19 cellular contexts compared by ENCODE assay signal in genomic region chr16:8644151-8644512, GRCh38. TPM values are rescaled to one million over a fixed set of nuclear protein-coding genes. Genes with fewer than 3 reads are reported as not detected.
DNase-seq lines count a peak whose midpoint lies in the region; ATAC-seq and TF ChIP-seq lines count a peak whose summit lies in the region.
"Had no signal": no experiment of that assay in that cellular context is flagged by ENCODE, and none has a peak within 500 bp of the region (broad histone marks: within the 10 kb centered on the region; RNA-seq: fewer than 3 reads in every experiment).

No MANE protein-coding gene starts in this region.

- H3K4me3 ChIP-seq in naive thymus-derived CD4-positive, alpha-beta T cell (ENCODE audit: low read length): no peak overlapping the region
- H3K4me3 ChIP-seq: esophagus muscularis mucosa, prostate gland, thoracic aorta had no signal

- peak overlapping the region; percentile 81 for H3K27ac Mint-ChIP-seq in activated CD8-positive, alpha-beta T cell treated with anti-CD3 and anti-CD28 coated beads, Interleukin-2, amount 10 ng/mL, durations not matched to agents 7 days and 5 days
- H3K27ac Mint-ChIP-seq in naive thymus-derived CD4-positive, alpha-beta T cell: peak overlapping the region in 8 of 9 donors; percentile 29 to 81 (median 67)
- H3K27ac Mint-ChIP-seq in MCF 10A (ENCODE audit: low read depth, unreplicated experiment): no peak overlapping the region

- peaks cover 7 to 72% (median 12%) of the 10 kb centered on the region in 3 experiments for H3K36me3 ChIP-seq in naive thymus-derived CD4-positive, alpha-beta T cell (ENCODE audit: control insufficient read depth in 2 of 3, insufficient read depth in 3 of 3, low read length in 3 of 3)

- intact Hi-C loops in naive thymus-derived CD4-positive, alpha-beta T cell (cut with micrococcal nuclease): loop anchor here (1.0 to 2.0 kb wide), 3 partner anchors 23 to 77 kb away; partner anchors contain the start of gene METTL22 (in 1 of the 2)
- intact Hi-C loops in MCF 10A (cut with micrococcal nuclease): no loop called here

- peaks cover 17% of the 10 kb centered on the region for H3K4me1 Mint-ChIP-seq in activated CD8-positive, alpha-beta T cell treated with anti-CD3 and anti-CD28 coated beads, Interleukin-2, amount 10 ng/mL, durations not matched to agents 7 days and 5 days (ENCODE audit: low read depth)
- H3K4me1 Mint-ChIP-seq in naive thymus-derived CD4-positive, alpha-beta T cell: peaks cover 8 to 25% (median 16%) of the 10 kb centered on the region in 7 donors
- no peaks in the 10 kb centered on the region for H3K4me1 Mint-ChIP-seq in MCF 10A (ENCODE audit: insufficient read depth, unreplicated experiment)

- H3K27me3 ChIP-seq in naive thymus-derived CD4-positive, alpha-beta T cell (ENCODE audit: control insufficient read depth in 2 of 2, insufficient read depth in 2 of 2, low read length in 2 of 2): no peaks in the 10 kb centered on the region
- H3K27me3 ChIP-seq: esophagus muscularis mucosa had no signal

- peaks cover 66% of the 10 kb centered on the region for H3K36me3 Mint-ChIP-seq in activated CD8-positive, alpha-beta T cell treated with anti-CD3 and anti-CD28 coated beads, Interleukin-2, amount 10 ng/mL, durations not matched to agents 7 days and 5 days (ENCODE audit: low read depth)
- H3K36me3 Mint-ChIP-seq in naive thymus-derived CD4-positive, alpha-beta T cell: peaks cover 22 to 63% (median 45%) of the 10 kb centered on the region in 5 donors
- H3K36me3 Mint-ChIP-seq in MCF 10A (ENCODE audit: insufficient read depth, unreplicated experiment): peaks cover 70% of the 10 kb centered on the region

- no peak for ATAC-seq in activated CD8-positive, alpha-beta T cell treated with anti-CD3 and anti-CD28 coated beads, Interleukin-2, amount 10 ng/mL, durations not matched to agents 7 days and 5 days
- ATAC-seq in naive thymus-derived CD4-positive, alpha-beta T cell: peak; percentile 55
- ATAC-seq in GM21390 (IDR thresholded peaks at IDR 0.05; ENCODE audit: unreplicated experiment) (no peak), GM19455 (IDR thresholded peaks at IDR 0.05; ENCODE audit: unreplicated experiment) (no peak)
- ATAC-seq: HCT116 had no signal

- no peaks in the 10 kb centered on the region for H3K27me3 Mint-ChIP-seq in activated CD8-positive, alpha-beta T cell treated with anti-CD3 and anti-CD28 coated beads, Interleukin-2, amount 10 ng/mL, durations not matched to agents 7 days and 5 days (ENCODE audit: low read depth)
- no peaks in the 10 kb centered on the region for H3K27me3 Mint-ChIP-seq in naive thymus-derived CD4-positive, alpha-beta T cell
- H3K27me3 Mint-ChIP-seq in MCF 10A (ENCODE audit: insufficient read depth, unreplicated experiment): no peaks in the 10 kb centered on the region

- POLR2A ChIA-PET in activated CD8-positive, alpha-beta T cell treated with anti-CD3 and anti-CD28 coated beads, Interleukin-2, amount 10 ng/mL, durations not matched to agents 7 days and 5 days (lab: Charles Lee): interaction anchor here (1.0 kb wide), 1 partner anchor 225 kb away, joined by 3 read pairs; the partner anchor contains the start of gene CARHSP1
- POLR2A ChIA-PET in naive thymus-derived CD4-positive, alpha-beta T cell (lab: Charles Lee): interaction anchor here (1.8 kb wide), 1 partner anchor 22 kb away, joined by 4 read pairs; no protein-coding TSS in a partner anchor
- POLR2A ChIA-PET in MCF 10A (lab: Yijun Ruan, JAX): interaction anchor here (1.0 kb wide), 1 partner anchor 9 kb away, joined by 3 read pairs; no protein-coding TSS in a partner anchor

- no peak for TF ChIP-seq CTCF in MCF 10A (IDR thresholded peaks at IDR 0.05; ENCODE audit: unreplicated experiment)

- CTCF ChIA-PET in activated CD8-positive, alpha-beta T cell treated with anti-CD3 and anti-CD28 coated beads, Interleukin-2, amount 10 ng/mL, durations not matched to agents 7 days and 5 days (lab: Charles Lee): interaction anchor here (0.7 to 1.9 kb wide), 14 partner anchors 8 to 254 kb away, joined by 3 to 9 read pairs (median 3); partner anchors contain the start of gene ABAT
- CTCF ChIA-PET in naive thymus-derived CD4-positive, alpha-beta T cell (lab: Charles Lee): interaction anchor here (1.1 to 2.2 kb wide), 3 partner anchors 29 to 365 kb away, joined by 4 to 6 read pairs (median 5); no protein-coding TSS in a partner anchor
- CTCF ChIA-PET in MCF 10A (lab: Yijun Ruan, JAX): interaction anchor here (0.7 to 3.6 kb wide), 5 partner anchors 11 to 148 kb away, joined by 3 to 14 read pairs (median 4); no protein-coding TSS in a partner anchor

- BruUV-seq in MCF 10A (replicated peaks; lab: Mats Ljungman, UMichigan): no TSS peak

- no peak overlapping the region for H3K4me3 Mint-ChIP-seq in activated CD8-positive, alpha-beta T cell treated with anti-CD3 and anti-CD28 coated beads, Interleukin-2, amount 10 ng/mL, durations not matched to agents 7 days and 5 days
- no peak overlapping the region for H3K4me3 Mint-ChIP-seq in naive thymus-derived CD4-positive, alpha-beta T cell
- H3K4me3 Mint-ChIP-seq in MCF 10A (ENCODE audit: unreplicated experiment): no peak overlapping the region

- H3K4me1 ChIP-seq in naive thymus-derived CD4-positive, alpha-beta T cell (ENCODE audit: control insufficient read depth in 2 of 2, insufficient read depth in 2 of 2, low read length in 2 of 2): peaks cover 3 to 8% of the 10 kb centered on the region in 2 donors
- H3K4me1 ChIP-seq: esophagus muscularis mucosa, prostate gland had no signal

- peak; percentile 86 for DNase-seq in CD1c-positive myeloid dendritic cell (ENCODE audit: extremely low spot score)
- DNase-seq in Kasumi-1 (lab: John Stamatoyannopoulos, UW): peak; percentile 21 to 29
- DNase-seq in activated CD8-positive, alpha-beta T cell treated with anti-CD3 and anti-CD28 coated beads, Interleukin-2, amount 10 ng/mL, durations not matched to agents 7 days and 5 days: no peak
- DNase-seq in naive thymus-derived CD4-positive, alpha-beta T cell: no peak
- no peak for DNase-seq in NCI-H1694 treated with DMSO at 0.1 percent for 48 hours (lab: John Stamatoyannopoulos, UW)
- DNase-seq in MCF 10A (ENCODE audit: unreplicated experiment): no peak
- DNase-seq: amniotic stem cell; caudate nucleus; effector CD4-positive, alpha-beta T cell; Karpas-422 had no signal

- H3K9me3 ChIP-seq in naive thymus-derived CD4-positive, alpha-beta T cell (ENCODE audit: control insufficient read depth in 2 of 3, low read length in 3 of 3): no peaks in the 10 kb centered on the region
- H3K9me3 ChIP-seq: esophagus muscularis mucosa, prostate gland, thoracic aorta had no signal

- H3K9me3 Mint-ChIP-seq in activated CD8-positive, alpha-beta T cell treated with anti-CD3 and anti-CD28 coated beads, Interleukin-2, amount 10 ng/mL, durations not matched to agents 7 days and 5 days (ENCODE audit: insufficient read depth): no peaks in the 10 kb centered on the region
- no peaks in the 10 kb centered on the region for H3K9me3 Mint-ChIP-seq in naive thymus-derived CD4-positive, alpha-beta T cell
- no peaks in the 10 kb centered on the region for H3K9me3 Mint-ChIP-seq in MCF 10A (ENCODE audit: unreplicated experiment)

- H3K27ac ChIP-seq in naive thymus-derived CD4-positive, alpha-beta T cell (ENCODE audit: low read depth, low read length): no peak overlapping the region
- H3K27ac ChIP-seq: prostate gland had no signal

RNA-seq across cellular contexts. Expression of gene METTL22, which starts 22.6 kb away (rescaled TPM):
- total RNA-seq in activated CD8-positive, alpha-beta T cell treated with anti-CD3 and anti-CD28 coated beads, Interleukin-2, amount 10 ng/mL, durations not matched to agents 7 days and 5 days: 10 to 100 TPM; 26.7 to 27.4 TPM
- 10 to 100 TPM; 28.9 to 59.4 (median 48.9) TPM for total RNA-seq in naive thymus-derived CD4-positive, alpha-beta T cell
- 10 to 100 TPM; 16.6 to 20.9 TPM for polyA plus RNA-seq in naive thymus-derived CD4-positive, alpha-beta T cell
- 36.7 and 47.2 TPM in 2 replicates for total RNA-seq in MCF 10A (2022)

RNA-seq across cellular contexts. Expression of gene ABAT, which starts 30.3 kb away (rescaled TPM):
- 1 to 10 TPM; 2.9 to 3.0 TPM for total RNA-seq in activated CD8-positive, alpha-beta T cell treated with anti-CD3 and anti-CD28 coated beads, Interleukin-2, amount 10 ng/mL, durations not matched to agents 7 days and 5 days
- 10 to 100 TPM in 2 of 5 experiments, 1 to 10 TPM in 3; 5.4 to 11.5 (median 9.3) TPM for total RNA-seq in naive thymus-derived CD4-positive, alpha-beta T cell
- polyA plus RNA-seq in naive thymus-derived CD4-positive, alpha-beta T cell: 1 to 10 TPM; 1.3 to 2.9 TPM
- 2.4 and 3.0 TPM in 2 replicates for total RNA-seq in MCF 10A (2022)

RNA-seq across cellular contexts. Expression of gene TMEM114, which starts 53.8 kb away (rescaled TPM):
- total RNA-seq in activated CD8-positive, alpha-beta T cell treated with anti-CD3 and anti-CD28 coated beads, Interleukin-2, amount 10 ng/mL, durations not matched to agents 7 days and 5 days: not detected
- not detected for total RNA-seq in naive thymus-derived CD4-positive, alpha-beta T cell
- not detected for polyA plus RNA-seq in naive thymus-derived CD4-positive, alpha-beta T cell
- not detected in 2 replicates for total RNA-seq in MCF 10A (2022)
- total RNA-seq: esophagus muscularis mucosa; glomerular endothelial cell; liver; prostate gland; T-helper 1 cell treated with Interleukin-12 subunit alpha and Interleukin-12 subunit beta and Interleukin-4 antibody, amounts not matched to agents 30 ng/mL and 1 ng/mL, for 36 hours; thoracic aorta had no signal
- polyA plus RNA-seq: liver had no signal

Comparison
In these comparisons a context has a peak if more than half of its experiments do, and no peak if none do; other contexts are left out.
1. DNase-seq: peak in CD1c-positive myeloid dendritic cell (single experiment) and Kasumi-1 (2 of 2); none in activated CD8-positive, alpha-beta T cell treated with anti-CD3 and anti-CD28 coated beads, Interleukin-2, amount 10 ng/mL, durations not matched to agents 7 days and 5 days (single experiment), naive thymus-derived CD4-positive, alpha-beta T cell (0 of 9), NCI-H1694 treated with DMSO at 0.1 percent for 48 hours (single experiment) and MCF 10A (single experiment).